10 cellular contexts compared by ENCODE assay signal in genomic region chr3:16382852-16383251, GRCh38.
DNase-seq lines count a peak whose midpoint lies in the region; ATAC-seq lines count a peak whose summit lies in the region.
"Had no signal": no experiment of that assay in that cellular context is flagged by ENCODE, and none has a peak within 500 bp of the region (broad histone marks: within the 10 kb centered on the region; RNA-seq: fewer than 3 reads in every experiment).

No MANE protein-coding gene starts in this region.

- DNase-seq in activated T-cell treated with anti-CD3 and anti-CD28 coated beads, Interleukin-2, amount 50 U/mL, for 24 hours = no peak
- DNase-seq in activated T-cell treated with anti-CD3 and anti-CD28 coated beads, Interleukin-2, amount 50 U/mL, for 4 hours = no peak
- DNase-seq in foreskin melanocyte = no peak
- no peak for DNase-seq in AML-193 (lab: John Stamatoyannopoulos, UW)
- DNase-seq in globus pallidus (ENCODE audit: low spot score) = no peak
- DNase-seq: NCI-H446 treated with DMSO at 0.1 percent for 48 hours, T-helper 9 cell had no signal

- ATAC-seq in activated T-cell treated with anti-CD3 and anti-CD28 coated beads, Interleukin-2, amount 50 U/mL, for 4 hours = no peak
- ATAC-seq in HG02571 (IDR thresholded peaks at IDR 0.05; ENCODE audit: unreplicated experiment) = peak; percentile 36
- peak; percentile 56 for ATAC-seq in HG03565 (IDR thresholded peaks at IDR 0.05; ENCODE audit: unreplicated experiment)
- ATAC-seq in stimulated activated memory B cell treated with anti-CD40 and anti-IgM and Interleukin-4, amounts not matched to agents 10 μg/mL and 1 μg/mL and 100 μg/mL, for 72 hours = peak; percentile 44

- H3K36me3 Mint-ChIP-seq in activated T-cell treated with anti-CD3 and anti-CD28 coated beads, Interleukin-2, amount 50 U/mL, for 24 hours (ENCODE audit: low read depth) = peaks cover 92% of the 10 kb centered on the region
- H3K36me3 Mint-ChIP-seq in activated T-cell treated with anti-CD3 and anti-CD28 coated beads, Interleukin-2, amount 50 U/mL, for 4 hours (ENCODE audit: insufficient read depth) = peaks cover 41% of the 10 kb centered on the region
- H3K36me3 Mint-ChIP-seq in stimulated activated memory B cell treated with anti-CD40 and anti-IgM and Interleukin-4, amounts not matched to agents 10 μg/mL and 1 μg/mL and 100 μg/mL, for 72 hours = peaks cover 86% of the 10 kb centered on the region

- H3K4me1 Mint-ChIP-seq in activated T-cell treated with anti-CD3 and anti-CD28 coated beads, Interleukin-2, amount 50 U/mL, for 24 hours (ENCODE audit: low read depth) = peaks cover 80% of the 10 kb centered on the region
- H3K4me1 Mint-ChIP-seq in activated T-cell treated with anti-CD3 and anti-CD28 coated beads, Interleukin-2, amount 50 U/mL, for 4 hours (ENCODE audit: low read depth) = peaks cover 65% of the 10 kb centered on the region
- peaks cover 72% of the 10 kb centered on the region for H3K4me1 Mint-ChIP-seq in stimulated activated memory B cell treated with anti-CD40 and anti-IgM and Interleukin-4, amounts not matched to agents 10 μg/mL and 1 μg/mL and 100 μg/mL, for 72 hours

- no peak overlapping the region for H3K4me3 Mint-ChIP-seq in activated T-cell treated with anti-CD3 and anti-CD28 coated beads, Interleukin-2, amount 50 U/mL, for 24 hours
- H3K4me3 Mint-ChIP-seq in activated T-cell treated with anti-CD3 and anti-CD28 coated beads, Interleukin-2, amount 50 U/mL, for 4 hours = no peak overlapping the region
- H3K4me3 Mint-ChIP-seq in stimulated activated memory B cell treated with anti-CD40 and anti-IgM and Interleukin-4, amounts not matched to agents 10 μg/mL and 1 μg/mL and 100 μg/mL, for 72 hours = no peak overlapping the region

- H3K9me3 Mint-ChIP-seq in activated T-cell treated with anti-CD3 and anti-CD28 coated beads, Interleukin-2, amount 50 U/mL, for 24 hours = peaks cover 13% of the 10 kb centered on the region
- no peaks in the 10 kb centered on the region for H3K9me3 Mint-ChIP-seq in activated T-cell treated with anti-CD3 and anti-CD28 coated beads, Interleukin-2, amount 50 U/mL, for 4 hours
- peaks cover 3% of the 10 kb centered on the region for H3K9me3 Mint-ChIP-seq in stimulated activated memory B cell treated with anti-CD40 and anti-IgM and Interleukin-4, amounts not matched to agents 10 μg/mL and 1 μg/mL and 100 μg/mL, for 72 hours

- no peaks in the 10 kb centered on the region for H3K27me3 Mint-ChIP-seq in activated T-cell treated with anti-CD3 and anti-CD28 coated beads, Interleukin-2, amount 50 U/mL, for 24 hours
- H3K27me3 Mint-ChIP-seq in activated T-cell treated with anti-CD3 and anti-CD28 coated beads, Interleukin-2, amount 50 U/mL, for 4 hours (ENCODE audit: low read depth) = no peaks in the 10 kb centered on the region
- H3K27me3 Mint-ChIP-seq in stimulated activated memory B cell treated with anti-CD40 and anti-IgM and Interleukin-4, amounts not matched to agents 10 μg/mL and 1 μg/mL and 100 μg/mL, for 72 hours = no peaks in the 10 kb centered on the region

- H3K27ac Mint-ChIP-seq in activated T-cell treated with anti-CD3 and anti-CD28 coated beads, Interleukin-2, amount 50 U/mL, for 24 hours = peak overlapping the region; percentile 69
- H3K27ac Mint-ChIP-seq in stimulated activated memory B cell treated with anti-CD40 and anti-IgM and Interleukin-4, amounts not matched to agents 10 μg/mL and 1 μg/mL and 100 μg/mL, for 72 hours = peak overlapping the region; percentile 69

Comparison
In these comparisons a context has a peak if more than half of its experiments do, and no peak if none do; other contexts are left out.
1. ATAC-seq: peak in HG02571 (single experiment), HG03565 (single experiment) and stimulated activated memory B cell treated with anti-CD40 and anti-IgM and Interleukin-4, amounts not matched to agents 10 μg/mL and 1 μg/mL and 100 μg/mL, for 72 hours (single experiment); none in activated T-cell treated with anti-CD3 and anti-CD28 coated beads, Interleukin-2, amount 50 U/mL, for 4 hours (0 of 2).